ENCODE assay signal across 8 cellular contexts in genomic region chr12:57456145-57456700, GRCh38. TPM values are rescaled to one million over a fixed set of nuclear protein-coding genes. Genes with fewer than 3 reads are reported as not detected.
A peak's percentile ranks its signal among the peaks of the same experiment; 100 is the strongest.
DNase-seq lines count a peak whose midpoint lies in the region; TF ChIP-seq lines count a peak whose summit lies in the region.

No MANE protein-coding gene starts in this region.

- POLR2A ChIA-PET in MCF 10A (lab: Yijun Ruan, JAX), result interaction anchor here (0.6 to 0.7 kb wide), 2 partner anchors 9 to 33 kb away, joined by 3 to 4 read pairs; no protein-coding TSS in a partner anchor

- DNase-seq in activated gamma-delta T cell treated with Interleukin-2 at 50 U/mL for 16 hours (peak; percentile 42), activated gamma-delta T cell (lab: John Stamatoyannopoulos, UW) (no peak), HT-29 (ENCODE audit: low spot score) (peak; percentile 63), RPMI8226 (peak; percentile 72), MCF 10A (ENCODE audit: unreplicated experiment) (peak; percentile 62), lung microvascular endothelial cell (ENCODE audit: low read depth in 2 of 2) (peak; percentile 54 to 60), mesenteric fat pad (ENCODE audit: low spot score) (no peak), mucosa of gallbladder (ENCODE audit: low spot score) (no peak)

- no peaks in the 10 kb centered on the region for H3K9me3 Mint-ChIP-seq in MCF 10A (ENCODE audit: unreplicated experiment)

- no peak overlapping the region for H3K27ac Mint-ChIP-seq in MCF 10A (ENCODE audit: low read depth, unreplicated experiment)

- H3K4me1 Mint-ChIP-seq in MCF 10A (ENCODE audit: insufficient read depth, unreplicated experiment), result peaks cover 49% of the 10 kb centered on the region

- peaks cover 5% of the 10 kb centered on the region for H3K36me3 Mint-ChIP-seq in MCF 10A (ENCODE audit: insufficient read depth, unreplicated experiment)

- TF ChIP-seq CTCF in MCF 10A (IDR thresholded peaks at IDR 0.05; ENCODE audit: unreplicated experiment), result peak; percentile 41

- peak overlapping the region; percentile 7 for H3K4me3 Mint-ChIP-seq in MCF 10A (ENCODE audit: unreplicated experiment)

- CTCF ChIA-PET in MCF 10A (lab: Yijun Ruan, JAX), result interaction anchor here (0.5 to 9.6 kb wide), 33 partner anchors 7 to 388 kb away, joined by 3 to 178 read pairs (median 4); partner anchors contain the start of genes ARHGAP9 and STAC3

- intact Hi-C loops in MCF 10A (cut with micrococcal nuclease), result no loop called here

- TSS peak; percentile 11 for BruUV-seq in MCF 10A (replicated peaks; lab: Mats Ljungman, UMichigan)

- peaks cover 15% of the 10 kb centered on the region for H3K27me3 Mint-ChIP-seq in MCF 10A (ENCODE audit: insufficient read depth, unreplicated experiment)

RNA-seq across cellular contexts. Expression of gene INHBE, which starts 1.1 kb away (rescaled TPM):
- 0.34 and 0.41 TPM in 2 replicates for total RNA-seq in HT-29 (2014; rRNA removed; shearing (Covaris generic))
- 2.1 and 5.0 TPM in 2 replicates for total RNA-seq in MCF 10A (2022)
- total RNA-seq in lung microvascular endothelial cell, result not detected in 2 replicates
- not detected for total RNA-seq in mesenteric fat pad
- total RNA-seq in mucosa of gallbladder, result 0.58 TPM

RNA-seq across cellular contexts. Expression of gene GLI1, which starts 3.4 kb away (rescaled TPM):
- 2.0 and 4.2 TPM in 2 replicates for total RNA-seq in HT-29 (2014; rRNA removed; shearing (Covaris generic))
- total RNA-seq in MCF 10A (2022) (not detected in 2 replicates), lung microvascular endothelial cell (not detected in 2 replicates), mesenteric fat pad (0.13 TPM), mucosa of gallbladder (6.2 TPM)

RNA-seq across cellular contexts. Expression of gene INHBC, which starts 21.6 kb away (rescaled TPM):
- total RNA-seq in HT-29 (2014; rRNA removed; shearing (Covaris generic)), result not detected in 2 replicates
- total RNA-seq in MCF 10A (2022) (not detected in 2 replicates), lung microvascular endothelial cell (not detected in 2 replicates), mesenteric fat pad (not detected), mucosa of gallbladder (not detected)

RNA-seq across cellular contexts. Expression of gene ARHGAP9, which starts 23.4 kb away (rescaled TPM):
- total RNA-seq in HT-29 (2014; rRNA removed; shearing (Covaris generic)), result 1.5 and 3.4 TPM in 2 replicates
- total RNA-seq in MCF 10A (2022) (0.69 and 1.1 TPM in 2 replicates), lung microvascular endothelial cell (under 0.01 TPM in 1 of 2 replicates, not detected in the other), mesenteric fat pad (26.5 TPM), mucosa of gallbladder (20.4 TPM)

RNA-seq across cellular contexts. Expression of gene R3HDM2, which starts 25.4 kb away (rescaled TPM):
- 23.3 and 25.3 TPM in 2 replicates for total RNA-seq in HT-29 (2014; rRNA removed; shearing (Covaris generic))
- total RNA-seq in MCF 10A (2022) (53.9 and 64.8 TPM in 2 replicates), lung microvascular endothelial cell (3.5 and 5.6 TPM in 2 replicates), mesenteric fat pad (49.0 TPM), mucosa of gallbladder (73.5 TPM)

Comparison
In these comparisons a context has a peak if more than half of its experiments do, and no peak if none do; other contexts are left out.
1. DNase-seq: peak in activated gamma-delta T cell treated with Interleukin-2 at 50 U/mL for 16 hours (single experiment), HT-29 (single experiment), RPMI8226 (single experiment), MCF 10A (single experiment) and lung microvascular endothelial cell (2 of 2); none in activated gamma-delta T cell (single experiment), mesenteric fat pad (single experiment) and mucosa of gallbladder (single experiment).